ENCODE assay signal across 8 cellular contexts in genomic region chr2:25403120-25403760, GRCh38.
DNase-seq lines count a peak whose midpoint lies in the region; ATAC-seq, FAIRE-seq and TF ChIP-seq lines count a peak whose summit lies in the region.
"Not testable (repeated sequence)": the region's sequence is repeated elsewhere in the genome, so short reads cannot be mapped to it uniquely, and the experiment has no call there.

No MANE protein-coding gene starts in this region.

- peak; percentile 51 for ATAC-seq in GM21515 (IDR thresholded peaks at IDR 0.05; ENCODE audit: unreplicated experiment)
- ATAC-seq in HG02943 (IDR thresholded peaks at IDR 0.05; ENCODE audit: low read depth, unreplicated experiment): peak; percentile 46
- ATAC-seq in HG03442 (IDR thresholded peaks at IDR 0.05; ENCODE audit: unreplicated experiment): peak; percentile 64
- peak; percentile 44 for ATAC-seq in T-helper 17 cell
- ATAC-seq in GM12878: peak; percentile 80

- peak overlapping the region; percentile 97 for H3K27ac ChIP-seq in GM12878 (ENCODE audit: control insufficient read depth, insufficient read depth)

- intact Hi-C loops in GM12878 (cut with micrococcal nuclease; ENCODE audit: unreplicated experiment): loop anchor here (1.0 to 2.0 kb wide), 2 partner anchors 16 to 26 kb away; no protein-coding TSS in a partner anchor

- H3K9me3 Mint-ChIP-seq in stimulated activated naive CD8-positive, alpha-beta T cell treated with anti-CD3 and anti-CD28 coated beads, Interleukin-15, Interleukin-2, amounts not matched to agents 100 ng/mL and 50 ng/mL, for 24 hours: not testable (repeated sequence)

- 0 out of 4 replicates have a peak, but pooled peaks of 1 of the 2 experiments have one; percentile 23 for TF ChIP-seq EP300 in GM12878 (IDR thresholded peaks at IDR 0.05; ENCODE audit: borderline replicate concordance in 1 of 2, control insufficient read depth in 1 of 2, low read depth in 2 of 2, low read length in 2 of 2)

- SMC1A ChIA-PET in GM12878 (lab: Charles Lee; ENCODE audit: uncharacterized antibody, unreplicated experiment): interaction anchor here (1.2 to 12.9 kb wide), 13 partner anchors 7 to 155 kb away, joined by 3 to 245 read pairs (median 6); no protein-coding TSS in a partner anchor

- TF ChIP-seq POLR2A in GM19099 (IDR thresholded peaks at IDR 0.05; ENCODE audit: extremely low read depth, insufficient read length, low read depth): peak; percentile 54
- not testable (repeated sequence) for TF ChIP-seq POLR2A in GM12878 (IDR thresholded peaks at IDR 0.05; ENCODE audit: low read depth, low read length)

- POLR2A ChIA-PET in GM12878 (lab: Charles Lee): interaction anchor here (0.9 to 11.6 kb wide), 13 partner anchors 8 to 164 kb away, joined by 3 to 192 read pairs (median 8); no protein-coding TSS in a partner anchor

- FAIRE-seq in GM12878 (lab: Jason Lieb, UNC): peak; percentile 64

- H3K9me3 ChIP-seq in T-helper 17 cell (ENCODE audit: control insufficient read depth, low read length, poor library complexity, severe bottlenecking); GM12878 (replicated peaks; ENCODE audit: control insufficient read depth, insufficient read depth, low read length): not testable (repeated sequence)

- H3K36me3 ChIP-seq in GM12878 (ENCODE audit: control insufficient read depth in 2 of 2, insufficient read depth in 2 of 2, low read length in 1 of 2): not testable (repeated sequence)

- not testable (repeated sequence) for H3K36me3 Mint-ChIP-seq in T-helper 17 cell (ENCODE audit: low read depth); stimulated activated naive CD8-positive, alpha-beta T cell treated with anti-CD3 and anti-CD28 coated beads, Interleukin-15, Interleukin-2, amounts not matched to agents 100 ng/mL and 50 ng/mL, for 24 hours (ENCODE audit: low read depth)

- not testable (repeated sequence) for H3K27me3 Mint-ChIP-seq in T-helper 17 cell; stimulated activated naive CD8-positive, alpha-beta T cell treated with anti-CD3 and anti-CD28 coated beads, Interleukin-15, Interleukin-2, amounts not matched to agents 100 ng/mL and 50 ng/mL, for 24 hours

- H3K27ac Mint-ChIP-seq in T-helper 17 cell: not testable (repeated sequence)
- peak overlapping the region; percentile 19 for H3K27ac Mint-ChIP-seq in stimulated activated naive CD8-positive, alpha-beta T cell treated with anti-CD3 and anti-CD28 coated beads, Interleukin-15, Interleukin-2, amounts not matched to agents 100 ng/mL and 50 ng/mL, for 24 hours

- peak overlapping the region; percentile 98 for H3K4me2 ChIP-seq in GM12878 (ENCODE audit: control insufficient read depth, insufficient read depth)

- H3K4me3 ChIP-seq in GM12878: peak overlapping the region; percentile 40; the same call in 1 of the 2 replicates

- peak overlapping the region; percentile 65 for H3K9ac ChIP-seq in GM12878 (ENCODE audit: control insufficient read depth, insufficient read depth, low read length)

- not testable (repeated sequence) for H4K20me1 ChIP-seq in GM12878 (ENCODE audit: control insufficient read depth, insufficient read depth)

- H2AFZ ChIP-seq in GM12878 (ENCODE audit: control insufficient read depth, low read depth, low read length): not testable (repeated sequence)

- H3K79me2 ChIP-seq in GM12878 (ENCODE audit: control insufficient read depth, insufficient read depth, low read length): peaks cover 28% of the 10 kb centered on the region

- RAD21 ChIA-PET in GM12878 (lab: Charles Lee; ENCODE audit: unreplicated experiment): interaction anchor here (0.6 to 9.4 kb wide), 10 partner anchors 9 to 159 kb away, joined by 3 to 189 read pairs (median 10); no protein-coding TSS in a partner anchor

- WGBS in GM12878 (ENCODE audit: insufficient coverage, insufficient replicate concordance, low lambda C conversion rate, missing lambda C conversion rate): 27% methylated on average over 13 of the region's 13 CpGs

- not testable (repeated sequence) for H3K4me3 Mint-ChIP-seq in T-helper 17 cell; stimulated activated naive CD8-positive, alpha-beta T cell treated with anti-CD3 and anti-CD28 coated beads, Interleukin-15, Interleukin-2, amounts not matched to agents 100 ng/mL and 50 ng/mL, for 24 hours

- H3K4me1 Mint-ChIP-seq in T-helper 17 cell: peaks cover 11% of the 10 kb centered on the region
- H3K4me1 Mint-ChIP-seq in stimulated activated naive CD8-positive, alpha-beta T cell treated with anti-CD3 and anti-CD28 coated beads, Interleukin-15, Interleukin-2, amounts not matched to agents 100 ng/mL and 50 ng/mL, for 24 hours (ENCODE audit: low read depth): peaks cover 41% of the 10 kb centered on the region

- TF ChIP-seq RAD21 in GM12878 (IDR thresholded peaks at IDR 0.05; ENCODE audit: insufficient read depth, low read depth, low read length): not testable (repeated sequence)

- H3K27me3 ChIP-seq in GM12878 (replicated peaks in 1 of 2; ENCODE audit: control insufficient read depth in 2 of 2, insufficient read depth in 2 of 2, low read length in 1 of 2): not testable (repeated sequence)

- in situ Hi-C loops in GM13976 (cut with MboI; ENCODE audit: low sequenced_read_pairs, unreplicated experiment); GM12878 (cut with MboI): not testable (repeated sequence)

- DNase-seq in GM13976 (ENCODE audit: low spot score) (peak; percentile 78), GM12878 (ENCODE audit: low read depth, low spot score) (peak; percentile 87)
- not testable (repeated sequence) for DNase-seq in T-helper 17 cell

- peaks cover 62% of the 10 kb centered on the region for H3K4me1 ChIP-seq in GM12878 (ENCODE audit: control insufficient read depth, insufficient read depth, low read length)

- BruUV-seq in GM12878 (replicated peaks; lab: Mats Ljungman, UMichigan): TSS peak; percentile 83

- CTCF ChIA-PET in GM12878 (lab: Yijun Ruan, JAX): interaction anchor here (0.9 to 9.9 kb wide), 10 partner anchors 15 to 163 kb away, joined by 3 to 105 read pairs (median 4); no protein-coding TSS in a partner anchor

- TF ChIP-seq CTCF in GM13976 (IDR thresholded peaks at IDR 0.05; ENCODE audit: borderline replicate concordance, control extremely low read depth, extremely low read depth, insufficient read depth, missing control alignments); GM12878 (IDR thresholded peaks at IDR 0.05 in 2 of 3, conservative IDR thresholded peaks at IDR 0.05 in 1 of 3; ENCODE audit: control insufficient read depth in 2 of 3, extremely low read depth in 1 of 3, insufficient read depth in 1 of 3, low read depth in 3 of 3, low read length in 3 of 3): not testable (repeated sequence)

TF ChIP-seq in GM12878, 131 proteins besides CTCF, POLR2A, EP300 and RAD21 (continues in another document):
- TF ChIP-seq TCF12 (IDR thresholded peaks at IDR 0.05; ENCODE audit: low read depth, low read length) (peak; percentile 94), HDGF (IDR thresholded peaks at IDR 0.05) (peak; percentile 31; the same call in 1 of the 2 replicates), CREB1 (IDR thresholded peaks at IDR 0.05; ENCODE audit: low read depth) (peak; percentile 37; the same call in 1 of the 2 replicates), POLR2AphosphoS5 (IDR thresholded peaks at IDR 0.05; ENCODE audit: low read length) (peak; percentile 50; the same call in 1 of the 2 replicates), CBX5 (IDR thresholded peaks at IDR 0.05; ENCODE audit: low read depth) (peak; percentile 43; the same call in 1 of the 2 replicates), CEBPB (IDR thresholded peaks at IDR 0.05; ENCODE audit: borderline replicate concordance in 1 of 2, low read depth in 2 of 2, low read length in 2 of 2) (peak in 1 of 2 experiments; percentile 66; a peak in 1 of 4 replicates), POU2F2 (IDR thresholded peaks at IDR 0.05; ENCODE audit: borderline replicate concordance, low read depth, low read length) (0 out of 3 replicates have a peak, but pooled peaks have one; percentile 4), FOXM1 (IDR thresholded peaks at IDR 0.05; ENCODE audit: low read depth, low read length) (peak; percentile 67; the same call in 1 of the 2 replicates), CBFB (IDR thresholded peaks at IDR 0.05; ENCODE audit: low read depth) (peak; percentile 60; the same call in 1 of the 2 replicates), SRF (IDR thresholded peaks at IDR 0.05; ENCODE audit: low read depth in 2 of 2, low read length in 2 of 2) (0 out of 4 replicates have a peak, but pooled peaks of 1 of the 2 experiments have one; percentile 57), SMARCA5 (IDR thresholded peaks at IDR 0.05) (peak; percentile 16; the same call in 1 of the 2 replicates), BCL11A (IDR thresholded peaks at IDR 0.05; ENCODE audit: low read depth, low read length) (0 out of 2 replicates have a peak, but pooled peaks have one; percentile 33), JUNB (IDR thresholded peaks at IDR 0.05) (0 out of 2 replicates have a peak, but pooled peaks have one; percentile 6), DPF2 (IDR thresholded peaks at IDR 0.05) (peak; percentile 25; the same call in 1 of the 2 replicates)
- TF ChIP-seq, protein P1, sequence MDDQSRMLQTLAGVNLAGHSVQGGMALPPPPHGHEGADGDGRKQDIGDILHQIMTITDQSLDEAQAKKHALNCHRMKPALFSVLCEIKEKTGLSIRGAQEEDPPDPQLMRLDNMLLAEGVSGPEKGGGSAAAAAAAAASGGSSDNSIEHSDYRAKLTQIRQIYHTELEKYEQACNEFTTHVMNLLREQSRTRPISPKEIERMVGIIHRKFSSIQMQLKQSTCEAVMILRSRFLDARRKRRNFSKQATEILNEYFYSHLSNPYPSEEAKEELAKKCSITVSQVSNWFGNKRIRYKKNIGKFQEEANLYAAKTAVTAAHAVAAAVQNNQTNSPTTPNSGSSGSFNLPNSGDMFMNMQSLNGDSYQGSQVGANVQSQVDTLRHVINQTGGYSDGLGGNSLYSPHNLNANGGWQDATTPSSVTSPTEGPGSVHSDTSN (IDR thresholded peaks at IDR 0.05; ENCODE audit: insufficient replicate concordance, low read depth, low read length): peak; percentile 77
- TF ChIP-seq, protein P2, sequence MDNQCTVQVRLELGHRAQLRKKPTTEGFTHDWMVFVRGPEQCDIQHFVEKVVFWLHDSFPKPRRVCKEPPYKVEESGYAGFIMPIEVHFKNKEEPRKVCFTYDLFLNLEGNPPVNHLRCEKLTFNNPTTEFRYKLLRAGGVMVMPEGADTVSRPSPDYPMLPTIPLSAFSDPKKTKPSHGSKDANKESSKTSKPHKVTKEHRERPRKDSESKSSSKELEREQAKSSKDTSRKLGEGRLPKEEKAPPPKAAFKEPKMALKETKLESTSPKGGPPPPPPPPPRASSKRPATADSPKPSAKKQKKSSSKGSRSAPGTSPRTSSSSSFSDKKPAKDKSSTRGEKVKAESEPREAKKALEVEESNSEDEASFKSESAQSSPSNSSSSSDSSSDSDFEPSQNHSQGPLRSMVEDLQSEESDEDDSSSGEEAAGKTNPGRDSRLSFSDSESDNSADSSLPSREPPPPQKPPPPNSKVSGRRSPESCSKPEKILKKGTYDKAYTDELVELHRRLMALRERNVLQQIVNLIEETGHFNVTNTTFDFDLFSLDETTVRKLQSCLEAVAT (IDR thresholded peaks at IDR 0.05): peak; percentile 83
